Comparison of ENCODE assay signal across 8 cellular contexts in the genomic region with DNA sequence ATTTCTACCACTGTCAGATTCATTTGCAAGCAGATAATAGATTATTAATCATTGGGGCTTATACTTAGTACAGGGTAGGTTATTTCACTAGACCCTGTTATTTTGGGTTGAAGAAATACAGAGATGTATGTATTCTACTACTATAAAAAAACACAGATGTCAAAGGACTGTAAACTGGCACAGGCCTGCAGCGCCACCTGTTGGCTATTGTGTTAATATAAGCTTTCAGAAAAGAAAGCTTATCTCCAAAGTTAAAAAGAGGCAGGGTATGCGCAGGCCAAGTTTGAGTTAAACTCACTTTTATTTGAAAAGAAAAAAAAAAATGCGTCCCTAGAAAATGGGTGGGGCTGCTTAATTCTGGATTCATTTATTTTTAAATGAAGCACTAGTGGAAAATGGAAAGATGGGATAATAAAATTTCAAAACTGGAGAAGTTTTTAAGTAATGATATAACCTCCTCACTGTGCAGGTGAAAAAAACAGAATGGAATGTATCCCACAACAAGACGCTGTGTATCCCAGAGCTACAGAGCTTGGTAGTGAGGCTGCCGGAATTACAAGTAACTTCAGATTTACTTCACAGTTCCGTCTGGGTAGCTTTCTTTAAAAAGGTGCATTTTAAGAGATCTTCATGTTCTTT.
DNase-seq lines count a peak whose midpoint lies in the region; ATAC-seq and TF ChIP-seq lines count a peak whose summit lies in the region.

No MANE protein-coding gene starts in this region.

- no peak for ATAC-seq in HG03457 (IDR thresholded peaks at IDR 0.05; ENCODE audit: unreplicated experiment)

- H3K4me3 ChIP-seq in lower leg skin (ENCODE audit: low read depth, poor library complexity, severe bottlenecking), result no peak overlapping the region

- DNase-seq in COR-L47 (lab: John Stamatoyannopoulos, UW) (peak; percentile 7), HCEC 1CT (peak; percentile 31), NCI-H2171 treated with DMSO at 0.1 percent for 48 hours (lab: John Stamatoyannopoulos, UW) (peak; percentile 22), dedifferentiated amniotic fluid mesenchymal stem cell (ENCODE audit: extremely low spot score) (peak; percentile 56), lower leg skin (ENCODE audit: low spot score in 2 of 2) (peak; percentile 62 to 93)
- DNase-seq in activated CD4-positive, alpha-beta T cell treated with anti-CD3 and anti-CD28 coated beads, Interleukin-2, amount 50 U/mL, for 1 hour, result peak; percentile 69
- peak; percentile 44 to 46 (median 45) for DNase-seq in stimulated activated CD4-positive, alpha-beta T cell treated with anti-CD3 and anti-CD28 coated beads, TNF-alpha, amount 100 ng/mL, for 4 hours (ENCODE audit: low read depth in 3 of 3)

- intact Hi-C loops in lower leg skin (cut with DNase I; ENCODE audit: low total_unique reads), result no loop called here

- peak in 1 of 3 donors; percentile 56 for TF ChIP-seq CTCF in lower leg skin (IDR thresholded peaks at IDR 0.05)

- WGBS in lower leg skin, 2 donors, result 32 to 36% methylated on average over 6 of the region's 6 CpGs

- no peak for TF ChIP-seq POLR2A in lower leg skin (IDR thresholded peaks at IDR 0.05)

Comparison
In these comparisons a context has a peak if more than half of its experiments do, and no peak if none do; other contexts are left out.
1. DNase-seq: peak in every context shown above with its lines; median percentile 78 in lower leg skin; 69 in activated CD4-positive, alpha-beta T cell treated with anti-CD3 and anti-CD28 coated beads, Interleukin-2, amount 50 U/mL, for 1 hour; 56 in dedifferentiated amniotic fluid mesenchymal stem cell; 45 in stimulated activated CD4-positive, alpha-beta T cell treated with anti-CD3 and anti-CD28 coated beads, TNF-alpha, amount 100 ng/mL, for 4 hours; 31 in HCEC 1CT; 22 in NCI-H2171 treated with DMSO at 0.1 percent for 48 hours; 7 in COR-L47.